Comparison of ENCODE assay signal across 1 cellular context in genomic region chr22:45651931-45652528, GRCh38.
TF ChIP-seq lines count a peak whose summit lies in the region.

No MANE protein-coding gene starts in this region.

TF ChIP-seq in HepG2, 621 proteins besides CTCF, POLR2A, EP300 and RAD21 (continues in another document):
- TF ChIP-seq, protein P1, sequence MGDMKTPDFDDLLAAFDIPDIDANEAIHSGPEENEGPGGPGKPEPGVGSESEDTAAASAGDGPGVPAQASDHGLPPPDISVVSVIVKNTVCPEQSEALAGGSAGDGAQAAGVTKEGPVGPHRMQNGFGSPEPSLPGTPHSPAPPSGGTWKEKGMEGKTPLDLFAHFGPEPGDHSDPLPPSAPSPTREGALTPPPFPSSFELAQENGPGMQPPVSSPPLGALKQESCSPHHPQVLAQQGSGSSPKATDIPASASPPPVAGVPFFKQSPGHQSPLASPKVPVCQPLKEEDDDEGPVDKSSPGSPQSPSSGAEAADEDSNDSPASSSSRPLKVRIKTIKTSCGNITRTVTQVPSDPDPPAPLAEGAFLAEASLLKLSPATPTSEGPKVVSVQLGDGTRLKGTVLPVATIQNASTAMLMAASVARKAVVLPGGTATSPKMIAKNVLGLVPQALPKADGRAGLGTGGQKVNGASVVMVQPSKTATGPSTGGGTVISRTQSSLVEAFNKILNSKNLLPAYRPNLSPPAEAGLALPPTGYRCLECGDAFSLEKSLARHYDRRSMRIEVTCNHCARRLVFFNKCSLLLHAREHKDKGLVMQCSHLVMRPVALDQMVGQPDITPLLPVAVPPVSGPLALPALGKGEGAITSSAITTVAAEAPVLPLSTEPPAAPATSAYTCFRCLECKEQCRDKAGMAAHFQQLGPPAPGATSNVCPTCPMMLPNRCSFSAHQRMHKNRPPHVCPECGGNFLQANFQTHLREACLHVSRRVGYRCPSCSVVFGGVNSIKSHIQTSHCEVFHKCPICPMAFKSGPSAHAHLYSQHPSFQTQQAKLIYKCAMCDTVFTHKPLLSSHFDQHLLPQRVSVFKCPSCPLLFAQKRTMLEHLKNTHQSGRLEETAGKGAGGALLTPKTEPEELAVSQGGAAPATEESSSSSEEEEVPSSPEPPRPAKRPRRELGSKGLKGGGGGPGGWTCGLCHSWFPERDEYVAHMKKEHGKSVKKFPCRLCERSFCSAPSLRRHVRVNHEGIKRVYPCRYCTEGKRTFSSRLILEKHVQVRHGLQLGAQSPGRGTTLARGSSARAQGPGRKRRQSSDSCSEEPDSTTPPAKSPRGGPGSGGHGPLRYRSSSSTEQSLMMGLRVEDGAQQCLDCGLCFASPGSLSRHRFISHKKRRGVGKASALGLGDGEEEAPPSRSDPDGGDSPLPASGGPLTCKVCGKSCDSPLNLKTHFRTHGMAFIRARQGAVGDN (CRISPR knock-in tag; IDR thresholded peaks at IDR 0.05), result peak; percentile 83
- TF ChIP-seq MEIS2 (CRISPR knock-in tag; IDR thresholded peaks at IDR 0.05) (no peak), MYC (CRISPR knock-in tag; IDR thresholded peaks at IDR 0.05; ENCODE audit: borderline replicate concordance) (0 out of 2 replicates have a peak, but pooled peaks have one; percentile 2), MXD3 (CRISPR knock-in tag; IDR thresholded peaks at IDR 0.05) (0 out of 2 replicates have a peak, but pooled peaks have one; percentile 24), JUND (CRISPR knock-in tag; IDR thresholded peaks at IDR 0.05) (0 out of 2 replicates have a peak, but pooled peaks have one; percentile 18), MED13 (CRISPR knock-in tag; IDR thresholded peaks at IDR 0.05) (no peak), ZNF607 (CRISPR knock-in tag; IDR thresholded peaks at IDR 0.05; ENCODE audit: borderline replicate concordance) (0 out of 2 replicates have a peak, but pooled peaks have one; percentile 31), BCLAF1 (IDR thresholded peaks at IDR 0.05) (no peak), NR2C2 (CRISPR knock-in tag; IDR thresholded peaks at IDR 0.05; ENCODE audit: borderline replicate concordance) (no peak), CEBPZ (IDR thresholded peaks at IDR 0.05; ENCODE audit: low read length) (no peak), USF2 (IDR thresholded peaks at IDR 0.05; ENCODE audit: low read depth, low read length) (no peak), USF2 (CRISPR knock-in tag; IDR thresholded peaks at IDR 0.05; ENCODE audit: borderline replicate concordance) (no peak), ZNF558 (CRISPR knock-in tag; IDR thresholded peaks at IDR 0.05; ENCODE audit: borderline replicate concordance) (no peak), RFX1 (IDR thresholded peaks at IDR 0.05) (no peak), ZNF572 (CRISPR knock-in tag; IDR thresholded peaks at IDR 0.05) (no peak), SIX4 (CRISPR knock-in tag; IDR thresholded peaks at IDR 0.05) (no peak), ZNF674 (CRISPR knock-in tag; IDR thresholded peaks at IDR 0.05; ENCODE audit: low read depth) (no peak), KMT2B (CRISPR knock-in tag; IDR thresholded peaks at IDR 0.05) (no peak), SALL1 (CRISPR knock-in tag; IDR thresholded peaks at IDR 0.05) (peak; percentile 28; the same call in 1 of the 2 replicates), ZNF12 (CRISPR knock-in tag; IDR thresholded peaks at IDR 0.05) (peak; percentile 95), SMYD3 (CRISPR knock-in tag; IDR thresholded peaks at IDR 0.05) (no peak), ZBTB38 (CRISPR knock-in tag; IDR thresholded peaks at IDR 0.05) (peak; percentile 55; the same call in 1 of the 2 replicates)
- TF ChIP-seq, protein P2, sequence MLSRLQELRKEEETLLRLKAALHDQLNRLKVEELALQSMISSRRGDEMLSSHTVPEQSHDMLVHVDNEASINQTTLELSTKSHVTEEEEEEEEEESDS (CRISPR knock-in tag; IDR thresholded peaks at IDR 0.05; ENCODE audit: borderline replicate concordance), result no peak
- TF ChIP-seq, protein P3, sequence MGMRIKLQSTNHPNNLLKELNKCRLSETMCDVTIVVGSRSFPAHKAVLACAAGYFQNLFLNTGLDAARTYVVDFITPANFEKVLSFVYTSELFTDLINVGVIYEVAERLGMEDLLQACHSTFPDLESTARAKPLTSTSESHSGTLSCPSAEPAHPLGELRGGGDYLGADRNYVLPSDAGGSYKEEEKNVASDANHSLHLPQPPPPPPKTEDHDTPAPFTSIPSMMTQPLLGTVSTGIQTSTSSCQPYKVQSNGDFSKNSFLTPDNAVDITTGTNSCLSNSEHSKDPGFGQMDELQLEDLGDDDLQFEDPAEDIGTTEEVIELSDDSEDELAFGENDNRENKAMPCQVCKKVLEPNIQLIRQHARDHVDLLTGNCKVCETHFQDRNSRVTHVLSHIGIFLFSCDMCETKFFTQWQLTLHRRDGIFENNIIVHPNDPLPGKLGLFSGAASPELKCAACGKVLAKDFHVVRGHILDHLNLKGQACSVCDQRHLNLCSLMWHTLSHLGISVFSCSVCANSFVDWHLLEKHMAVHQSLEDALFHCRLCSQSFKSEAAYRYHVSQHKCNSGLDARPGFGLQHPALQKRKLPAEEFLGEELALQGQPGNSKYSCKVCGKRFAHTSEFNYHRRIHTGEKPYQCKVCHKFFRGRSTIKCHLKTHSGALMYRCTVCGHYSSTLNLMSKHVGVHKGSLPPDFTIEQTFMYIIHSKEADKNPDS (CRISPR knock-in tag; IDR thresholded peaks at IDR 0.05), result no peak
- TF ChIP-seq, protein P4, sequence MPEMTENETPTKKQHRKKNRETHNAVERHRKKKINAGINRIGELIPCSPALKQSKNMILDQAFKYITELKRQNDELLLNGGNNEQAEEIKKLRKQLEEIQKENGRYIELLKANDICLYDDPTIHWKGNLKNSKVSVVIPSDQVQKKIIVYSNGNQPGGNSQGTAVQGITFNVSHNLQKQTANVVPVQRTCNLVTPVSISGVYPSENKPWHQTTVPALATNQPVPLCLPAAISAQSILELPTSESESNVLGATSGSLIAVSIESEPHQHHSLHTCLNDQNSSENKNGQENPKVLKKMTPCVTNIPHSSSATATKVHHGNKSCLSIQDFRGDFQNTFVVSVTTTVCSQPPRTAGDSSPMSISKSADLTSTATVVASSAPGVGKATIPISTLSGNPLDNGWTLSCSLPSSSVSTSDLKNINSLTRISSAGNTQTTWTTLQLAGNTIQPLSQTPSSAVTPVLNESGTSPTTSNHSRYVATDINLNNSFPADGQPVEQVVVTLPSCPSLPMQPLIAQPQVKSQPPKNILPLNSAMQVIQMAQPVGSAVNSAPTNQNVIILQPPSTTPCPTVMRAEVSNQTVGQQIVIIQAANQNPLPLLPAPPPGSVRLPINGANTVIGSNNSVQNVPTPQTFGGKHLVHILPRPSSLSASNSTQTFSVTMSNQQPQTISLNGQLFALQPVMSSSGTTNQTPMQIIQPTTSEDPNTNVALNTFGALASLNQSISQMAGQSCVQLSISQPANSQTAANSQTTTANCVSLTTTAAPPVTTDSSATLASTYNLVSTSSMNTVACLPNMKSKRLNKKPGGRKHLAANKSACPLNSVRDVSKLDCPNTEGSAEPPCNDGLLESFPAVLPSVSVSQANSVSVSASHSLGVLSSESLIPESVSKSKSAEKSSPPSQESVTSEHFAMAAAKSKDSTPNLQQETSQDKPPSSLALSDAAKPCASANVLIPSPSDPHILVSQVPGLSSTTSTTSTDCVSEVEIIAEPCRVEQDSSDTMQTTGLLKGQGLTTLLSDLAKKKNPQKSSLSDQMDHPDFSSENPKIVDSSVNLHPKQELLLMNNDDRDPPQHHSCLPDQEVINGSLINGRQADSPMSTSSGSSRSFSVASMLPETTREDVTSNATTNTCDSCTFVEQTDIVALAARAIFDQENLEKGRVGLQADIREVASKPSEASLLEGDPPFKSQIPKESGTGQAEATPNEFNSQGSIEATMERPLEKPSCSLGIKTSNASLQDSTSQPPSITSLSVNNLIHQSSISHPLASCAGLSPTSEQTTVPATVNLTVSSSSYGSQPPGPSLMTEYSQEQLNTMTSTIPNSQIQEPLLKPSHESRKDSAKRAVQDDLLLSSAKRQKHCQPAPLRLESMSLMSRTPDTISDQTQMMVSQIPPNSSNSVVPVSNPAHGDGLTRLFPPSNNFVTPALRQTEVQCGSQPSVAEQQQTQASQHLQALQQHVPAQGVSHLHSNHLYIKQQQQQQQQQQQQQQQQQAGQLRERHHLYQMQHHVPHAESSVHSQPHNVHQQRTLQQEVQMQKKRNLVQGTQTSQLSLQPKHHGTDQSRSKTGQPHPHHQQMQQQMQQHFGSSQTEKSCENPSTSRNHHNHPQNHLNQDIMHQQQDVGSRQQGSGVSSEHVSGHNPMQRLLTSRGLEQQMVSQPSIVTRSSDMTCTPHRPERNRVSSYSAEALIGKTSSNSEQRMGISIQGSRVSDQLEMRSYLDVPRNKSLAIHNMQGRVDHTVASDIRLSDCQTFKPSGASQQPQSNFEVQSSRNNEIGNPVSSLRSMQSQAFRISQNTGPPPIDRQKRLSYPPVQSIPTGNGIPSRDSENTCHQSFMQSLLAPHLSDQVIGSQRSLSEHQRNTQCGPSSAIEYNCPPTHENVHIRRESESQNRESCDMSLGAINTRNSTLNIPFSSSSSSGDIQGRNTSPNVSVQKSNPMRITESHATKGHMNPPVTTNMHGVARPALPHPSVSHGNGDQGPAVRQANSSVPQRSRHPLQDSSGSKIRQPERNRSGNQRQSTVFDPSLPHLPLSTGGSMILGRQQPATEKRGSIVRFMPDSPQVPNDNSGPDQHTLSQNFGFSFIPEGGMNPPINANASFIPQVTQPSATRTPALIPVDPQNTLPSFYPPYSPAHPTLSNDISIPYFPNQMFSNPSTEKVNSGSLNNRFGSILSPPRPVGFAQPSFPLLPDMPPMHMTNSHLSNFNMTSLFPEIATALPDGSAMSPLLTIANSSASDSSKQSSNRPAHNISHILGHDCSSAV (CRISPR knock-in tag; IDR thresholded peaks at IDR 0.05; ENCODE audit: borderline replicate concordance), result no peak
- TF ChIP-seq, protein P5, sequence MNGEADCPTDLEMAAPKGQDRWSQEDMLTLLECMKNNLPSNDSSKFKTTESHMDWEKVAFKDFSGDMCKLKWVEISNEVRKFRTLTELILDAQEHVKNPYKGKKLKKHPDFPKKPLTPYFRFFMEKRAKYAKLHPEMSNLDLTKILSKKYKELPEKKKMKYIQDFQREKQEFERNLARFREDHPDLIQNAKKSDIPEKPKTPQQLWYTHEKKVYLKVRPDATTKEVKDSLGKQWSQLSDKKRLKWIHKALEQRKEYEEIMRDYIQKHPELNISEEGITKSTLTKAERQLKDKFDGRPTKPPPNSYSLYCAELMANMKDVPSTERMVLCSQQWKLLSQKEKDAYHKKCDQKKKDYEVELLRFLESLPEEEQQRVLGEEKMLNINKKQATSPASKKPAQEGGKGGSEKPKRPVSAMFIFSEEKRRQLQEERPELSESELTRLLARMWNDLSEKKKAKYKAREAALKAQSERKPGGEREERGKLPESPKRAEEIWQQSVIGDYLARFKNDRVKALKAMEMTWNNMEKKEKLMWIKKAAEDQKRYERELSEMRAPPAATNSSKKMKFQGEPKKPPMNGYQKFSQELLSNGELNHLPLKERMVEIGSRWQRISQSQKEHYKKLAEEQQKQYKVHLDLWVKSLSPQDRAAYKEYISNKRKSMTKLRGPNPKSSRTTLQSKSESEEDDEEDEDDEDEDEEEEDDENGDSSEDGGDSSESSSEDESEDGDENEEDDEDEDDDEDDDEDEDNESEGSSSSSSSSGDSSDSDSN (CRISPR knock-in tag; IDR thresholded peaks at IDR 0.05), result 0 out of 2 replicates have a peak, but pooled peaks have one; percentile 5
